Comparison of ENCODE assay signal across 10 cellular contexts in genomic region chr20:40286991-40287531, GRCh38.
DNase-seq lines count a peak whose midpoint lies in the region; ATAC-seq and TF ChIP-seq lines count a peak whose summit lies in the region.
"Had no signal": no experiment of that assay in that cellular context is flagged by ENCODE, and none has a peak within 500 bp of the region (broad histone marks: within the 10 kb centered on the region; RNA-seq: fewer than 3 reads in every experiment).

No MANE protein-coding gene starts in this region.

- H3K4me1 ChIP-seq in SK-N-SH (ENCODE audit: control insufficient read depth in 1 of 2, insufficient read depth in 2 of 2, low read depth in 1 of 2, low read length in 1 of 2) (peaks cover 0 to 21% of the 10 kb centered on the region in 2 experiments; a peak in 1 of 4 replicates), foreskin keratinocyte (peaks cover 12% of the 10 kb centered on the region), parathyroid adenoma (peaks cover 20% of the 10 kb centered on the region)

- H3K4me3 ChIP-seq in SK-N-SH (ENCODE audit: low read depth in 2 of 2, low read length in 1 of 2) (no peak overlapping the region), parathyroid adenoma (ENCODE audit: low read depth, low read length) (peak overlapping the region; percentile 19)

- no peak for TF ChIP-seq CTCF in C4-2B (conservative IDR thresholded peaks at IDR 0.05)
- no peak for TF ChIP-seq CTCF in SK-N-SH (IDR thresholded peaks at IDR 0.05)
- no peak for TF ChIP-seq CTCF in foreskin keratinocyte (conservative IDR thresholded peaks at IDR 0.05)
- no peak for TF ChIP-seq CTCF in parathyroid adenoma (IDR thresholded peaks at IDR 0.05)

- no peaks in the 10 kb centered on the region for H3K9me2 ChIP-seq in SK-N-SH

- H3K36me3 ChIP-seq in SK-N-SH (replicated peaks in 1 of 2; ENCODE audit: control insufficient read depth in 1 of 2, insufficient read depth in 2 of 2, low read length in 1 of 2) = no peaks in the 10 kb centered on the region
- H3K36me3 ChIP-seq in parathyroid adenoma (ENCODE audit: control insufficient read depth, insufficient read depth, low read length) = no peaks in the 10 kb centered on the region

- TF ChIP-seq EP300 in SK-N-SH (IDR thresholded peaks at IDR 0.05; ENCODE audit: borderline replicate concordance in 1 of 2, low read depth in 1 of 2, low read length in 1 of 2) = peak in 1 of 2 experiments; percentile 59; a peak in 2 of 4 replicates

- no peaks in the 10 kb centered on the region for H4K20me1 ChIP-seq in SK-N-SH (ENCODE audit: insufficient read depth)

- H3K9me3 ChIP-seq in SK-N-SH = no peaks in the 10 kb centered on the region
- no peaks in the 10 kb centered on the region for H3K9me3 ChIP-seq in parathyroid adenoma (ENCODE audit: control insufficient read depth, low read length)

- ATAC-seq in foreskin keratinocyte (peak; percentile 80), GM21528 (IDR thresholded peaks at IDR 0.05; ENCODE audit: low FRiP score, unreplicated experiment) (no peak), HG03025 (IDR thresholded peaks at IDR 0.05; ENCODE audit: low FRiP score, unreplicated experiment) (no peak)
- ATAC-seq: Panc1 had no signal

- TF ChIP-seq RAD21 in SK-N-SH (IDR thresholded peaks at IDR 0.05; ENCODE audit: low read length) = peak; percentile 43

- H3K27ac ChIP-seq in C4-2B = peak overlapping the region; percentile 89
- peak overlapping the region in 1 of 2 experiments; percentile 73; a peak in 2 of 4 replicates for H3K27ac ChIP-seq in SK-N-SH (ENCODE audit: low read depth in 2 of 2, low read length in 1 of 2)
- H3K27ac ChIP-seq in foreskin keratinocyte = no peak overlapping the region
- H3K27ac ChIP-seq in parathyroid adenoma = peak overlapping the region; percentile 83

- peak; percentile 80 for DNase-seq in SK-N-SH
- peak; percentile 77 to 90 for DNase-seq in foreskin keratinocyte
- no peak for DNase-seq in activated effector memory CD4-positive, alpha-beta T cell treated with Interleukin-2 at 50 U/mL for 16 hours
- no peak for DNase-seq in SKM-1 treated with dmso at 0.1 percent for 144 hours (lab: John Stamatoyannopoulos, UW; ENCODE audit: unreplicated experiment)
- DNase-seq: activated CD4-positive, alpha-beta T cell treated with anti-CD3 and anti-CD28 coated beads, Interleukin-2, amount 50 U/mL, for 4 hours had no signal

- no peaks in the 10 kb centered on the region for H3F3A ChIP-seq in SK-N-SH (replicated peaks; ENCODE audit: insufficient read depth)

- WGBS in SK-N-SH (ENCODE audit: low lambda C conversion rate) = 20% methylated on average over 3 of the region's 10 CpGs

- H2AFZ ChIP-seq in SK-N-SH (ENCODE audit: low read depth) (no peak overlapping the region), parathyroid adenoma (peak overlapping the region; percentile 61)

- no peaks in the 10 kb centered on the region for H3K79me2 ChIP-seq in SK-N-SH (ENCODE audit: insufficient read depth)
- H3K79me2 ChIP-seq in parathyroid adenoma = no peaks in the 10 kb centered on the region

- POLR2A ChIA-PET in SK-N-SH (lab: Yijun Ruan, JAX) = no interaction called here

- H3K4me2 ChIP-seq in SK-N-SH (no peak overlapping the region; the same call in 1 of the 2 replicates), parathyroid adenoma (ENCODE audit: low read length) (peak overlapping the region; percentile 33)

- no peak overlapping the region for H3K9ac ChIP-seq in SK-N-SH
- no peak overlapping the region for H3K9ac ChIP-seq in parathyroid adenoma

- CTCF ChIA-PET in SK-N-SH (lab: Yijun Ruan, JAX) = interaction anchor here (1.1 to 1.4 kb wide), 3 partner anchors 11 to 428 kb away, joined by 3 to 7 read pairs (median 5); partner anchors contain the start of gene MAFB

- H3K27me3 ChIP-seq in SK-N-SH (ENCODE audit: insufficient read depth) = no peaks in the 10 kb centered on the region
- H3K27me3 ChIP-seq in foreskin keratinocyte = peaks cover 2% of the 10 kb centered on the region
- H3K27me3 ChIP-seq in parathyroid adenoma (ENCODE audit: control insufficient read depth, insufficient read depth, low read length) = no peaks in the 10 kb centered on the region

TF ChIP-seq in SK-N-SH, 30 proteins besides CTCF, POLR2A, EP300 and RAD21:
- TF ChIP-seq JUND (IDR thresholded peaks at IDR 0.05) (no peak), RCOR1 (IDR thresholded peaks at IDR 0.05; ENCODE audit: low read length) (peak; percentile 45; the same call in 1 of the 2 replicates), GATA2 (CRISPR knock-in tag; IDR thresholded peaks at IDR 0.05) (peak; percentile 72), RFX5 (IDR thresholded peaks at IDR 0.05; ENCODE audit: low read length) (no peak), PBX3 (IDR thresholded peaks at IDR 0.05) (peak; percentile 11; the same call in 1 of the 2 replicates), CHD2 (IDR thresholded peaks at IDR 0.05; ENCODE audit: low read length, partially characterized antibody) (peak; percentile 28), FOXM1 (IDR thresholded peaks at IDR 0.05; ENCODE audit: low read depth) (no peak), FOXJ3 (CRISPR knock-in tag; IDR thresholded peaks at IDR 0.05) (peak; percentile 35; the same call in 1 of the 2 replicates), SMC3 (IDR thresholded peaks at IDR 0.05; ENCODE audit: low read depth, low read length) (peak; percentile 23; the same call in 1 of the 2 replicates)
- TF ChIP-seq, protein P1, sequence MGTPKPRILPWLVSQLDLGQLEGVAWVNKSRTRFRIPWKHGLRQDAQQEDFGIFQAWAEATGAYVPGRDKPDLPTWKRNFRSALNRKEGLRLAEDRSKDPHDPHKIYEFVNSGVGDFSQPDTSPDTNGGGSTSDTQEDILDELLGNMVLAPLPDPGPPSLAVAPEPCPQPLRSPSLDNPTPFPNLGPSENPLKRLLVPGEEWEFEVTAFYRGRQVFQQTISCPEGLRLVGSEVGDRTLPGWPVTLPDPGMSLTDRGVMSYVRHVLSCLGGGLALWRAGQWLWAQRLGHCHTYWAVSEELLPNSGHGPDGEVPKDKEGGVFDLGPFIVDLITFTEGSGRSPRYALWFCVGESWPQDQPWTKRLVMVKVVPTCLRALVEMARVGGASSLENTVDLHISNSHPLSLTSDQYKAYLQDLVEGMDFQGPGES (IDR thresholded peaks at IDR 0.05; ENCODE audit: low read depth, low read length) = no peak
TF ChIP-seq in SK-N-SH: peak in this region for 6.

Comparison
In these comparisons a context has a peak if more than half of its experiments do, and no peak if none do; other contexts are left out.
1. DNase-seq: peak in SK-N-SH (single experiment) and foreskin keratinocyte (2 of 2); none in activated effector memory CD4-positive, alpha-beta T cell treated with Interleukin-2 at 50 U/mL for 16 hours (single experiment) and SKM-1 treated with dmso at 0.1 percent for 144 hours (single experiment).